In genomic region chr1:36123357-36123756, GRCh38 we compare ENCODE assay signal across 12 cellular contexts. TPM values are rescaled to one million over a fixed set of nuclear protein-coding genes. Genes with fewer than 3 reads are reported as not detected.
A peak's percentile ranks its signal among the peaks of the same experiment; 100 is the strongest.
DNase-seq lines count a peak whose midpoint lies in the region; ATAC-seq and TF ChIP-seq lines count a peak whose summit lies in the region.
"Had no signal": no experiment of that assay in that cellular context is flagged by ENCODE, and none has a peak within 500 bp of the region (broad histone marks: within the 10 kb centered on the region; RNA-seq: fewer than 3 reads in every experiment).

No MANE protein-coding gene starts in this region.

- peaks cover 22% of the 10 kb centered on the region for H3K27me3 ChIP-seq in left ventricle myocardium inferior (ENCODE audit: low read depth)

- intact Hi-C loops in left ventricle myocardium inferior (cut with micrococcal nuclease): no loop called here

- ATAC-seq in activated CD4-positive, CD25-positive, alpha-beta regulatory T cell treated with anti-CD3 and anti-CD28 coated beads, Interleukin-2, amount 50 U/mL, for 24 hours: peak; percentile 54 to 58
- ATAC-seq in stimulated activated memory B cell treated with anti-CD40 and anti-IgM and Interleukin-4, amounts not matched to agents 10 μg/mL and 1 μg/mL and 100 μg/mL, for 72 hours: peak; percentile 87
- ATAC-seq in HG02852 (IDR thresholded peaks at IDR 0.05; ENCODE audit: unreplicated experiment) (no peak), GM21825 (IDR thresholded peaks at IDR 0.05; ENCODE audit: unreplicated experiment) (no peak), HG03460 (IDR thresholded peaks at IDR 0.05; ENCODE audit: unreplicated experiment) (no peak)

- peak overlapping the region; percentile 71 for H3K27ac Mint-ChIP-seq in stimulated activated memory B cell treated with anti-CD40 and anti-IgM and Interleukin-4, amounts not matched to agents 10 μg/mL and 1 μg/mL and 100 μg/mL, for 72 hours

- no peaks in the 10 kb centered on the region for H3K9me3 ChIP-seq in left ventricle myocardium inferior (replicated peaks)

- no peak for DNase-seq in activated CD4-positive, CD25-positive, alpha-beta regulatory T cell treated with anti-CD3 and anti-CD28 coated beads, Interleukin-2, amount 50 U/mL, for 72 hours
- DNase-seq in RPMI8226 (peak; percentile 19), left ventricle myocardium inferior (no peak)
- DNase-seq: NK-92 treated with Interleukin-12 subunit alpha and Interleukin-12 subunit beta, amount 100 ng/mL, for 24 hours; small intestine had no signal

- no peaks in the 10 kb centered on the region for H3K9me3 Mint-ChIP-seq in stimulated activated memory B cell treated with anti-CD40 and anti-IgM and Interleukin-4, amounts not matched to agents 10 μg/mL and 1 μg/mL and 100 μg/mL, for 72 hours

- H3K27me3 Mint-ChIP-seq in stimulated activated memory B cell treated with anti-CD40 and anti-IgM and Interleukin-4, amounts not matched to agents 10 μg/mL and 1 μg/mL and 100 μg/mL, for 72 hours: peaks cover 26% of the 10 kb centered on the region

- H3K36me3 ChIP-seq in left ventricle myocardium inferior: no peaks in the 10 kb centered on the region

- H3K36me3 Mint-ChIP-seq in stimulated activated memory B cell treated with anti-CD40 and anti-IgM and Interleukin-4, amounts not matched to agents 10 μg/mL and 1 μg/mL and 100 μg/mL, for 72 hours: no peaks in the 10 kb centered on the region

- peaks cover 38% of the 10 kb centered on the region for H3K4me1 Mint-ChIP-seq in stimulated activated memory B cell treated with anti-CD40 and anti-IgM and Interleukin-4, amounts not matched to agents 10 μg/mL and 1 μg/mL and 100 μg/mL, for 72 hours

- no peak for TF ChIP-seq CTCF in left ventricle myocardium inferior (IDR thresholded peaks at IDR 0.05; ENCODE audit: borderline replicate concordance)

- peaks cover 14% of the 10 kb centered on the region for H3K4me1 ChIP-seq in left ventricle myocardium inferior

- peak overlapping the region; percentile 23 for H3K27ac ChIP-seq in left ventricle myocardium inferior (replicated peaks)
- H3K27ac ChIP-seq: 22Rv1 had no signal

- peak overlapping the region; percentile 32 for H3K4me3 Mint-ChIP-seq in stimulated activated memory B cell treated with anti-CD40 and anti-IgM and Interleukin-4, amounts not matched to agents 10 μg/mL and 1 μg/mL and 100 μg/mL, for 72 hours

- no peak overlapping the region for H3K4me3 ChIP-seq in left ventricle myocardium inferior

RNA-seq across cellular contexts. Expression of gene COL8A2, which starts 1.7 kb away (rescaled TPM):
- total RNA-seq in left ventricle myocardium inferior: 1.2 TPM

RNA-seq across cellular contexts. Expression of gene TRAPPC3, which starts 25.9 kb away (rescaled TPM):
- 54.6 TPM for total RNA-seq in left ventricle myocardium inferior

RNA-seq across cellular contexts. Expression of gene MAP7D1, which starts 32.6 kb away (rescaled TPM):
- 363 TPM for total RNA-seq in left ventricle myocardium inferior

RNA-seq across cellular contexts. Expression of gene ADPRS, which starts 34.7 kb away (rescaled TPM):
- 17.8 TPM for total RNA-seq in left ventricle myocardium inferior

RNA-seq across cellular contexts. Expression of gene TEKT2, which starts 39.5 kb away (rescaled TPM):
- total RNA-seq in left ventricle myocardium inferior: not detected
- total RNA-seq: activated CD8-positive, alpha-beta memory T cell treated with anti-CD3 and anti-CD28 coated beads for 36 hours had no signal

Comparison
In these comparisons a context has a peak if more than half of its experiments do, and no peak if none do; other contexts are left out.
1. ATAC-seq: peak in activated CD4-positive, CD25-positive, alpha-beta regulatory T cell treated with anti-CD3 and anti-CD28 coated beads, Interleukin-2, amount 50 U/mL, for 24 hours (2 of 2) and stimulated activated memory B cell treated with anti-CD40 and anti-IgM and Interleukin-4, amounts not matched to agents 10 μg/mL and 1 μg/mL and 100 μg/mL, for 72 hours (single experiment); none in HG02852 (single experiment), GM21825 (single experiment) and HG03460 (single experiment).